ENCODE assay signal across 1 cellular context in genomic region chr17:77374170-77374936, GRCh38.
TF ChIP-seq lines count a peak whose summit lies in the region.

No MANE protein-coding gene starts in this region.

TF ChIP-seq in HEK293, 187 proteins besides CTCF, POLR2A, EP300 and RAD21 (continued from another document and continues in another):
- TF ChIP-seq ZNF513 (tag by site-specific recombination; IDR thresholded peaks at IDR 0.05), result no peak
- no peak for TF ChIP-seq ZNF19 (tag by site-specific recombination; IDR thresholded peaks at IDR 0.05; ENCODE audit: low read depth)
- TF ChIP-seq ZNF792 (tag by site-specific recombination; IDR thresholded peaks at IDR 0.05), result no peak
- TF ChIP-seq ZNF521 (tag by site-specific recombination; IDR thresholded peaks at IDR 0.05), result no peak
- no peak for TF ChIP-seq ZNF26 (tag by site-specific recombination; IDR thresholded peaks at IDR 0.05)
- TF ChIP-seq ZNF76 (tag by site-specific recombination; IDR thresholded peaks at IDR 0.05; ENCODE audit: borderline replicate concordance, low read depth), result no peak
- TF ChIP-seq ZNF555 (tag by site-specific recombination; conservative IDR thresholded peaks at IDR 0.05), result no peak
- no peak for TF ChIP-seq SETDB1 (IDR thresholded peaks at IDR 0.05; ENCODE audit: insufficient read length, low read length)
- TF ChIP-seq ZNF501 (tag by site-specific recombination; IDR thresholded peaks at IDR 0.05), result no peak
- no peak for TF ChIP-seq PRDM6 (tag by site-specific recombination; IDR thresholded peaks at IDR 0.05)
- 0 out of 2 replicates have a peak, but pooled peaks have one; percentile 35 for TF ChIP-seq ZBTB10 (tag by site-specific recombination; IDR thresholded peaks at IDR 0.05)
- no peak for TF ChIP-seq ZNF394 (tag by site-specific recombination; IDR thresholded peaks at IDR 0.05; ENCODE audit: borderline replicate concordance)
- no peak for TF ChIP-seq HIC1 (tag by site-specific recombination; IDR thresholded peaks at IDR 0.05)
- TF ChIP-seq ZNF692 (tag by site-specific recombination; IDR thresholded peaks at IDR 0.05), result no peak
- TF ChIP-seq ZNF677 (tag by site-specific recombination; IDR thresholded peaks at IDR 0.05), result no peak
- peak; percentile 95 for TF ChIP-seq ZBTB8A (tag by site-specific recombination; IDR thresholded peaks at IDR 0.05)
- no peak for TF ChIP-seq ZNF473 (tag by site-specific recombination; IDR thresholded peaks at IDR 0.05)
- no peak for TF ChIP-seq ZNF133 (tag by site-specific recombination; IDR thresholded peaks at IDR 0.05)
- TF ChIP-seq ZNF610 (tag by site-specific recombination; IDR thresholded peaks at IDR 0.05; ENCODE audit: borderline replicate concordance), result no peak
- TF ChIP-seq ZNF248 (tag by site-specific recombination; IDR thresholded peaks at IDR 0.05), result no peak
- no peak for TF ChIP-seq ZNF23 (tag by site-specific recombination; IDR thresholded peaks at IDR 0.05; ENCODE audit: borderline replicate concordance)
- TF ChIP-seq GLI4 (tag by site-specific recombination; IDR thresholded peaks at IDR 0.05), result no peak
- TF ChIP-seq INSM2 (tag by site-specific recombination; IDR thresholded peaks at IDR 0.05), result no peak
- no peak for TF ChIP-seq BCL11B (tag by site-specific recombination; IDR thresholded peaks at IDR 0.05; ENCODE audit: low read depth)
- TF ChIP-seq TSHZ1 (tag by site-specific recombination; IDR thresholded peaks at IDR 0.05; ENCODE audit: borderline replicate concordance), result no peak
- no peak; the same call in 1 of the 2 replicates for TF ChIP-seq ZNF660 (tag by site-specific recombination; IDR thresholded peaks at IDR 0.05)
- 0 out of 2 replicates have a peak, but pooled peaks have one; percentile 31 for TF ChIP-seq TRIM28 (IDR thresholded peaks at IDR 0.05; ENCODE audit: borderline replicate concordance, low read length)
- peak; percentile 88 for TF ChIP-seq ZIC2 (tag by site-specific recombination; IDR thresholded peaks at IDR 0.05)
- peak; percentile 94 for TF ChIP-seq GLIS1 (tag by site-specific recombination; IDR thresholded peaks at IDR 0.05)
- no peak for TF ChIP-seq ZNF114 (tag by site-specific recombination; IDR thresholded peaks at IDR 0.05)
- TF ChIP-seq HOXD13 (CRISPR knock-in tag; IDR thresholded peaks at IDR 0.05; ENCODE audit: borderline replicate concordance), result no peak
- no peak for TF ChIP-seq ZNF623 (tag by site-specific recombination; IDR thresholded peaks at IDR 0.05)
- TF ChIP-seq ZFP41 (tag by site-specific recombination; IDR thresholded peaks at IDR 0.05; ENCODE audit: borderline replicate concordance), result no peak
- no peak for TF ChIP-seq ZNF585B (tag by site-specific recombination; IDR thresholded peaks at IDR 0.05)
- no peak for TF ChIP-seq ZBTB1 (tag by site-specific recombination; IDR thresholded peaks at IDR 0.05)
- no peak for TF ChIP-seq ZNF404 (tag by site-specific recombination; IDR thresholded peaks at IDR 0.05)
- TF ChIP-seq ZFP3 (tag by site-specific recombination; IDR thresholded peaks at IDR 0.05; ENCODE audit: low read depth), result no peak
- TF ChIP-seq SCRT2 (tag by site-specific recombination; IDR thresholded peaks at IDR 0.05), result no peak
- TF ChIP-seq ZBTB11 (tag by site-specific recombination; conservative IDR thresholded peaks at IDR 0.05; ENCODE audit: low read depth), result 0 out of 2 replicates have a peak, but pooled peaks have one; percentile 11
- no peak for TF ChIP-seq ZNF596 (tag by site-specific recombination; IDR thresholded peaks at IDR 0.05)
- no peak for TF ChIP-seq BCL11A (tag by site-specific recombination; IDR thresholded peaks at IDR 0.05; ENCODE audit: low read depth)
- TF ChIP-seq KLF16 (tag by site-specific recombination; IDR thresholded peaks at IDR 0.05), result 0 out of 2 replicates have a peak, but pooled peaks have one; percentile 14
- peak; percentile 80 for TF ChIP-seq ZBTB20 (tag by site-specific recombination; IDR thresholded peaks at IDR 0.05)
